Comparison of ENCODE assay signal across 1 cellular context in genomic region chr14:50230601-50231474, GRCh38.
TF ChIP-seq lines count a peak whose summit lies in the region.

No MANE protein-coding gene starts in this region.

TF ChIP-seq in GM23338, 12 proteins besides CTCF, POLR2A, EP300 and RAD21 (continued from another document):
- no peak for TF ChIP-seq ZNF462 (CRISPR knock-in tag; IDR thresholded peaks at IDR 0.05)
- no peak for TF ChIP-seq CREB1 (CRISPR knock-in tag; IDR thresholded peaks at IDR 0.05; ENCODE audit: low read depth)
- TF ChIP-seq NANOG (IDR thresholded peaks at IDR 0.05; ENCODE audit: borderline replicate concordance): no peak
TF ChIP-seq in GM23338: peak in this region for 0.
